In the genomic region with DNA sequence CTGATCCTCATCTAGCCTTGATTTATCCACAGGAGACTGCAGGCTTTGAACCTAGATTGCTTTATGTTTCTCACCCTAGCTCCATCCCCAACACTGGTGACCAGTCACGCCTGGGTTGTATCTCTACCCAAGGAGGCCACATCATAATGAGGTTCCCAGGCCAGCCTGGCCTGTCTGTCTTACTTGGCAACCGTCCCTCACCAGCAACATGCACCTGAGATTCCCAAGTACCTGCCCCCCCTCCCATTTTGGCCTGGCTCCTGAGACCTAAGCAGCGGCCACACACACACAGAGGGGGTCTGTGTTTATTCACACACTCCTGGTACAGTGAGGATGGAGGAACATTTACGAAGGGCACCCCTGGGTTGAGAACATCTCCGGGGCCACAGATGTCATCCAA, we compare ENCODE assay signal across 27 cellular contexts. TPM values are rescaled to one million over a fixed set of nuclear protein-coding genes. Genes with fewer than 3 reads are reported as not detected.
DNase-seq lines count a peak whose midpoint lies in the region; ATAC-seq and TF ChIP-seq lines count a peak whose summit lies in the region.
"Had no signal": no experiment of that assay in that cellular context is flagged by ENCODE, and none has a peak within 500 bp of the region (broad histone marks: within the 10 kb centered on the region; RNA-seq: fewer than 3 reads in every experiment).

No MANE protein-coding gene starts in this region.

- ATAC-seq in T-cell (replicated peaks in 1 of 4) (no peak), GM18519 (IDR thresholded peaks at IDR 0.05; ENCODE audit: low FRiP score, unreplicated experiment) (no peak)
- no peak for ATAC-seq in stimulated activated memory B cell treated with anti-CD40 and anti-IgM and Interleukin-4, amounts not matched to agents 10 μg/mL and 1 μg/mL and 100 μg/mL, for 72 hours
- ATAC-seq: GM12878 had no signal

- no peak overlapping the region for H2BK12ac ChIP-seq in mesenchymal stem cell (ENCODE audit: low read length in 2 of 2)

- no peak overlapping the region for H2AFZ ChIP-seq in mesenchymal stem cell (ENCODE audit: low read depth, low read length)

- no peak overlapping the region for H4K8ac ChIP-seq in mesenchymal stem cell (ENCODE audit: low read length)

- peaks cover 30% of the 10 kb centered on the region for H3K4me1 ChIP-seq in mesenchymal stem cell (ENCODE audit: control insufficient read depth, insufficient read depth, low read depth, low read length)

- no peak overlapping the region for H2BK5ac ChIP-seq in mesenchymal stem cell (ENCODE audit: low read depth, low read length, poor library complexity, severe bottlenecking)

- POLR2A ChIA-PET in T-cell (lab: Charles Lee) = no interaction called here

- no peak overlapping the region for H2AK5ac ChIP-seq in mesenchymal stem cell (ENCODE audit: low read length, severe bottlenecking)

- intact Hi-C loops in activated naive CD4-positive, alpha-beta T cell treated with anti-CD3 and anti-CD28 coated beads for 36 hours (cut with micrococcal nuclease) = loop anchor here (10.0 kb wide), 1 partner anchor 794 kb away; no protein-coding TSS in a partner anchor

- H3K27ac Mint-ChIP-seq in activated naive CD4-positive, alpha-beta T cell treated with anti-CD3 and anti-CD28 coated beads, Interleukin-2, amount 50 U/mL, for 24 hours = no peak overlapping the region
- H3K27ac Mint-ChIP-seq in activated naive CD4-positive, alpha-beta T cell treated with anti-CD3 and anti-CD28 coated beads for 36 hours = no peak overlapping the region
- H3K27ac Mint-ChIP-seq in T-cell = no peak overlapping the region
- H3K27ac Mint-ChIP-seq in mesothelial cell of epicardium = no peak overlapping the region
- H3K27ac Mint-ChIP-seq in stimulated activated memory B cell treated with anti-CD40 and anti-IgM and Interleukin-4, amounts not matched to agents 10 μg/mL and 1 μg/mL and 100 μg/mL, for 72 hours = no peak overlapping the region

- no peak overlapping the region for H3K23ac ChIP-seq in mesenchymal stem cell (ENCODE audit: low read length in 2 of 2)

- CTCF ChIA-PET in activated naive CD4-positive, alpha-beta T cell treated with anti-CD3 and anti-CD28 coated beads for 36 hours (lab: Charles Lee) = interaction anchor here (1.3 to 1.4 kb wide), 2 partner anchors 9 to 31 kb away, joined by 4 read pairs; partner anchors contain the start of gene EEF1AKMT4
- CTCF ChIA-PET in T-cell (lab: Charles Lee) = interaction anchor here in 1 of 2 donors (0.8 kb wide), 1 partner anchor 9 kb away, joined by 3 read pairs; the partner anchor contains the start of gene EEF1AKMT4

- no peak overlapping the region for H3K27ac ChIP-seq in mesenchymal stem cell (ENCODE audit: low read length, poor library complexity, severe bottlenecking)
- H3K27ac ChIP-seq: BLaER1 treated with 17β-estradiol and CSF1 and Interleukin-3, amounts not matched to agents 10 nM and 100 nM; esophagus squamous epithelium; gastroesophageal sphincter had no signal

- H3K79me1 ChIP-seq in mesenchymal stem cell (replicated peaks; ENCODE audit: low read length, poor library complexity, severe bottlenecking) = no peaks in the 10 kb centered on the region

- no peak overlapping the region for H3K4me3 ChIP-seq in mesenchymal stem cell (ENCODE audit: insufficient read depth in 1 of 2, low read depth in 1 of 2, low read length in 2 of 2)
- H3K4me3 ChIP-seq: BLaER1 treated with 17β-estradiol and CSF1 and Interleukin-3, amounts not matched to agents 10 nM and 100 nM; GM12878 had no signal

- H3K4ac ChIP-seq in mesenchymal stem cell (ENCODE audit: low read depth in 1 of 2, low read length in 2 of 2) = no peak overlapping the region

- TF ChIP-seq CTCF in mesothelial cell of epicardium (IDR thresholded peaks at IDR 0.05; ENCODE audit: unreplicated experiment) = no peak

- H3K4me1 Mint-ChIP-seq in activated naive CD4-positive, alpha-beta T cell treated with anti-CD3 and anti-CD28 coated beads, Interleukin-2, amount 50 U/mL, for 24 hours = peaks cover 26% of the 10 kb centered on the region
- peaks cover 25% of the 10 kb centered on the region for H3K4me1 Mint-ChIP-seq in activated naive CD4-positive, alpha-beta T cell treated with anti-CD3 and anti-CD28 coated beads for 36 hours (ENCODE audit: low read depth)
- H3K4me1 Mint-ChIP-seq in T-cell (peaks cover 18 to 28% (median 25%) of the 10 kb centered on the region in 3 donors), mesothelial cell of epicardium (peaks cover 15% of the 10 kb centered on the region)
- H3K4me1 Mint-ChIP-seq in stimulated activated memory B cell treated with anti-CD40 and anti-IgM and Interleukin-4, amounts not matched to agents 10 μg/mL and 1 μg/mL and 100 μg/mL, for 72 hours = peaks cover 18% of the 10 kb centered on the region

- 76% methylated on average over 5 of the region's 5 CpGs for WGBS in mesenchymal stem cell

- peaks cover 17% of the 10 kb centered on the region for H3K27me3 Mint-ChIP-seq in activated naive CD4-positive, alpha-beta T cell treated with anti-CD3 and anti-CD28 coated beads, Interleukin-2, amount 50 U/mL, for 24 hours
- H3K27me3 Mint-ChIP-seq in activated naive CD4-positive, alpha-beta T cell treated with anti-CD3 and anti-CD28 coated beads for 36 hours (ENCODE audit: low read depth) = peaks cover 24% of the 10 kb centered on the region
- H3K27me3 Mint-ChIP-seq in T-cell (peaks cover 11 to 21% of the 10 kb centered on the region in 2 donors), mesothelial cell of epicardium (ENCODE audit: low read depth) (peaks cover 64% of the 10 kb centered on the region)
- peaks cover 47% of the 10 kb centered on the region for H3K27me3 Mint-ChIP-seq in stimulated activated memory B cell treated with anti-CD40 and anti-IgM and Interleukin-4, amounts not matched to agents 10 μg/mL and 1 μg/mL and 100 μg/mL, for 72 hours

- H3K9me3 Mint-ChIP-seq in activated naive CD4-positive, alpha-beta T cell treated with anti-CD3 and anti-CD28 coated beads, Interleukin-2, amount 50 U/mL, for 24 hours = no peaks in the 10 kb centered on the region
- H3K9me3 Mint-ChIP-seq in activated naive CD4-positive, alpha-beta T cell treated with anti-CD3 and anti-CD28 coated beads for 36 hours = no peaks in the 10 kb centered on the region
- H3K9me3 Mint-ChIP-seq in T-cell (no peaks in the 10 kb centered on the region), mesothelial cell of epicardium (no peaks in the 10 kb centered on the region)
- no peaks in the 10 kb centered on the region for H3K9me3 Mint-ChIP-seq in stimulated activated memory B cell treated with anti-CD40 and anti-IgM and Interleukin-4, amounts not matched to agents 10 μg/mL and 1 μg/mL and 100 μg/mL, for 72 hours

- H3K14ac ChIP-seq in mesenchymal stem cell (ENCODE audit: low read length in 2 of 2) = no peak overlapping the region

- H3K36me3 Mint-ChIP-seq in activated naive CD4-positive, alpha-beta T cell treated with anti-CD3 and anti-CD28 coated beads, Interleukin-2, amount 50 U/mL, for 24 hours = peaks cover 7% of the 10 kb centered on the region
- H3K36me3 Mint-ChIP-seq in activated naive CD4-positive, alpha-beta T cell treated with anti-CD3 and anti-CD28 coated beads for 36 hours (ENCODE audit: low read depth) = peaks cover 14% of the 10 kb centered on the region
- H3K36me3 Mint-ChIP-seq in T-cell = no peaks in the 10 kb centered on the region
- peaks cover 14% of the 10 kb centered on the region for H3K36me3 Mint-ChIP-seq in mesothelial cell of epicardium
- peaks cover 20% of the 10 kb centered on the region for H3K36me3 Mint-ChIP-seq in stimulated activated memory B cell treated with anti-CD40 and anti-IgM and Interleukin-4, amounts not matched to agents 10 μg/mL and 1 μg/mL and 100 μg/mL, for 72 hours

- H3K27me3 ChIP-seq in mesenchymal stem cell (ENCODE audit: control insufficient read depth in 1 of 2, insufficient read depth in 1 of 2, low read length in 2 of 2) = peaks cover 30 to 39% of the 10 kb centered on the region in 2 experiments

- H4K91ac ChIP-seq in mesenchymal stem cell (ENCODE audit: low read length) = no peak overlapping the region

- H3K9ac ChIP-seq in mesenchymal stem cell (ENCODE audit: low read length) = no peak overlapping the region
- H3K9ac ChIP-seq: BLaER1 treated with 17β-estradiol and CSF1 and Interleukin-3, amounts not matched to agents 10 nM and 100 nM had no signal

- H2BK15ac ChIP-seq in mesenchymal stem cell (ENCODE audit: low read depth, poor library complexity, severe bottlenecking) = no peak overlapping the region

- DNase-seq in activated naive CD4-positive, alpha-beta T cell treated with anti-CD3 and anti-CD28 coated beads for 36 hours = no peak
- DNase-seq in T-cell (no peak), mesothelial cell of epicardium (ENCODE audit: low spot score in 2 of 2, unreplicated experiment in 2 of 2) (no peak), NCI-H1417 treated with DMSO at 0.1 percent for 48 hours (lab: John Stamatoyannopoulos, UW) (no peak), mesenchymal stem cell (no peak)
- DNase-seq: activated CD4-positive, alpha-beta T cell treated with anti-CD3 and anti-CD28 coated beads, Interleukin-2, amount 50 U/mL, for 1 hour; activated gamma-delta T cell; aorta; cerebellar nuclear complex; effector CD8-positive, alpha-beta T cell; esophagus squamous epithelium; KBM-7; NCI-H1694 treated with DMSO at 0.1 percent for 48 hours; NCI-H774; occipital lobe; right cardiac atrium; SHP77; stimulated activated CD8-positive, alpha-beta memory T cell treated with anti-CD3 and anti-CD28 coated beads, Interleukin-4, amount 100 ng/mL, for 48 hours; SW 1271 had no signal

- peak overlapping the region; percentile 77 for H3K4me3 Mint-ChIP-seq in activated naive CD4-positive, alpha-beta T cell treated with anti-CD3 and anti-CD28 coated beads, Interleukin-2, amount 50 U/mL, for 24 hours
- no peak overlapping the region for H3K4me3 Mint-ChIP-seq in activated naive CD4-positive, alpha-beta T cell treated with anti-CD3 and anti-CD28 coated beads for 36 hours
- peak overlapping the region; percentile 34 to 71 (median 66) for H3K4me3 Mint-ChIP-seq in T-cell
- H3K4me3 Mint-ChIP-seq in mesothelial cell of epicardium = peak overlapping the region; percentile 43
- peak overlapping the region; percentile 63 for H3K4me3 Mint-ChIP-seq in stimulated activated memory B cell treated with anti-CD40 and anti-IgM and Interleukin-4, amounts not matched to agents 10 μg/mL and 1 μg/mL and 100 μg/mL, for 72 hours

- no peak overlapping the region for H3K4me2 ChIP-seq in mesenchymal stem cell (ENCODE audit: low read length, poor library complexity, severe bottlenecking)
- H3K4me2 ChIP-seq: BLaER1 treated with 17β-estradiol and CSF1 and Interleukin-3, amounts not matched to agents 10 nM and 100 nM had no signal

- H3K9me3 ChIP-seq in mesenchymal stem cell (ENCODE audit: control insufficient read depth, low read length) = no peaks in the 10 kb centered on the region
- H3K9me3 ChIP-seq: BLaER1 treated with 17β-estradiol and CSF1 and Interleukin-3, amounts not matched to agents 10 nM and 100 nM; esophagus squamous epithelium; gastroesophageal sphincter had no signal

- H2BK120ac ChIP-seq in mesenchymal stem cell (ENCODE audit: low read depth, low read length) = no peak overlapping the region

- H3K18ac ChIP-seq in mesenchymal stem cell (ENCODE audit: low read depth in 1 of 2, low read length in 2 of 2) = no peak overlapping the region

- H3K36me3 ChIP-seq in mesenchymal stem cell (ENCODE audit: control insufficient read depth in 1 of 2, insufficient read depth in 2 of 2, low read depth in 1 of 2, low read length in 2 of 2) = peaks cover 0 to 15% of the 10 kb centered on the region in 2 experiments

RNA-seq across cellular contexts. Expression of gene CAMK2N2, which starts 2.4 kb away (rescaled TPM):
- total RNA-seq in activated naive CD4-positive, alpha-beta T cell treated with anti-CD3 and anti-CD28 coated beads for 36 hours = not detected
- total RNA-seq in T-cell = under 1 TPM in 1 of 5 donors, not detected in 4; 0.19 TPM
- total RNA-seq in mesothelial cell of epicardium = 0.16 TPM in 2 of 3 replicates, not detected in the other
- 0.37 TPM for polyA plus RNA-seq in mesenchymal stem cell (2013, experiment 1 of 2)
- 0.40 TPM for polyA plus RNA-seq in mesenchymal stem cell (2013, experiment 2 of 2)
- total RNA-seq: esophagus squamous epithelium, gastroesophageal sphincter, mesenteric fat pad had no signal
- polyA plus RNA-seq: aorta had no signal

RNA-seq across cellular contexts. Expression of gene EEF1AKMT4, which starts 9.5 kb away (rescaled TPM):
- 1 to 10 TPM; 2.7 TPM for total RNA-seq in activated naive CD4-positive, alpha-beta T cell treated with anti-CD3 and anti-CD28 coated beads for 36 hours
- total RNA-seq in T-cell = 1 to 10 TPM in 4 of 5 donors, under 1 TPM in 1; 0.37 to 4.0 (median 2.3) TPM
- total RNA-seq in mesothelial cell of epicardium = 3.8 to 4.9 TPM (median 4.2 TPM) in 3 replicates
- polyA plus RNA-seq in mesenchymal stem cell (2013, experiment 1 of 2) = 3.9 TPM
- polyA plus RNA-seq in mesenchymal stem cell (2013, experiment 2 of 2) = 3.6 TPM

RNA-seq across cellular contexts. Expression of gene ALG3, which starts 10.2 kb away (rescaled TPM):
- 10 to 100 TPM; 28.9 to 31.0 TPM for total RNA-seq in activated naive CD4-positive, alpha-beta T cell treated with anti-CD3 and anti-CD28 coated beads for 36 hours
- 10 to 100 TPM; 18.7 to 43.1 (median 39.9) TPM for total RNA-seq in T-cell
- total RNA-seq in mesothelial cell of epicardium = 36.0 to 40.9 TPM (median 36.6 TPM) in 3 replicates
- 61.9 TPM for polyA plus RNA-seq in mesenchymal stem cell (2013, experiment 1 of 2)
- 62.1 TPM for polyA plus RNA-seq in mesenchymal stem cell (2013, experiment 2 of 2)

RNA-seq across cellular contexts. Expression of gene ECE2, which starts 16.9 kb away (rescaled TPM):
- total RNA-seq in activated naive CD4-positive, alpha-beta T cell treated with anti-CD3 and anti-CD28 coated beads for 36 hours = not detected
- total RNA-seq in T-cell (not detected), mesothelial cell of epicardium (not detected in 3 replicates)
- polyA plus RNA-seq in mesenchymal stem cell (2013, experiment 1 of 2) = not detected
- polyA plus RNA-seq in mesenchymal stem cell (2013, experiment 2 of 2) = not detected
- total RNA-seq: aorta, esophagus squamous epithelium, GM12878, mesenteric fat pad, urinary bladder had no signal
- polyA plus RNA-seq: aorta, GM12878 had no signal

RNA-seq across cellular contexts. Expression of gene VWA5B2, which starts 29.5 kb away (rescaled TPM):
- not detected for total RNA-seq in activated naive CD4-positive, alpha-beta T cell treated with anti-CD3 and anti-CD28 coated beads for 36 hours
- total RNA-seq in T-cell = under 1 TPM in 3 of 5 donors, not detected in 2; 0.10 to 0.23 (median 0.16) TPM
- total RNA-seq in mesothelial cell of epicardium = 0.36 to 1.1 TPM (median 0.78 TPM) in 3 replicates
- not detected for polyA plus RNA-seq in mesenchymal stem cell (2013, experiment 1 of 2)
- polyA plus RNA-seq in mesenchymal stem cell (2013, experiment 2 of 2) = not detected
- total RNA-seq: aorta, GM12878, mesenteric fat pad, right cardiac atrium had no signal
